In genomic region chr14:51884086-51884927, GRCh38 we compare ENCODE assay signal across 8 cellular contexts. TPM values are rescaled to one million over a fixed set of nuclear protein-coding genes. Genes with fewer than 3 reads are reported as not detected.
DNase-seq lines count a peak whose midpoint lies in the region; ATAC-seq and TF ChIP-seq lines count a peak whose summit lies in the region.

No MANE protein-coding gene starts in this region.

- TF ChIP-seq CTCF in fibroblast of villous mesenchyme (IDR thresholded peaks at IDR 0.05; ENCODE audit: insufficient read depth, low read depth, low read length), result no peak
- TF ChIP-seq CTCF in type B pancreatic cell (conservative IDR thresholded peaks at IDR 0.05), result no peak

- H3K9me3 ChIP-seq in CD8-positive, alpha-beta memory T cell (ENCODE audit: low read length), result no peaks in the 10 kb centered on the region

- peaks cover 75% of the 10 kb centered on the region for H3K4me1 ChIP-seq in CD8-positive, alpha-beta memory T cell (ENCODE audit: insufficient read depth, low read length)

- CTCF ChIA-PET in CD8-positive, alpha-beta memory T cell (lab: Charles Lee), result interaction anchor here (1.1 to 1.9 kb wide), 2 partner anchors 24 to 105 kb away, joined by 3 to 5 read pairs; partner anchors contain the start of gene GNG2

- H3K4me3 Mint-ChIP-seq in CD8-positive, alpha-beta memory T cell, result peak overlapping the region; percentile 10 to 64 (median 53)
- peak overlapping the region; percentile 15 for H3K4me3 Mint-ChIP-seq in type B pancreatic cell

- no peaks in the 10 kb centered on the region for H3K9me3 Mint-ChIP-seq in CD8-positive, alpha-beta memory T cell
- H3K9me3 Mint-ChIP-seq in type B pancreatic cell, result peaks cover 5% of the 10 kb centered on the region

- no peaks in the 10 kb centered on the region for H3K27me3 ChIP-seq in CD8-positive, alpha-beta memory T cell (ENCODE audit: insufficient read depth, low read length, poor library complexity, severe bottlenecking)

- ATAC-seq in GM21737 (IDR thresholded peaks at IDR 0.05; ENCODE audit: unreplicated experiment) (peak; percentile 67), GM21367 (IDR thresholded peaks at IDR 0.05; ENCODE audit: unreplicated experiment) (no peak)

- DNase-seq in CD8-positive, alpha-beta memory T cell, result no peak
- DNase-seq in NOMO-1 treated with DMSO at 0.1 percent for 48 hours (lab: John Stamatoyannopoulos, UW; ENCODE audit: unreplicated experiment) (peak; percentile 98), fibroblast of villous mesenchyme (ENCODE audit: low read depth) (peak; percentile 97), type B pancreatic cell (ENCODE audit: extremely low spot score, unreplicated experiment) (no peak), NCI-H345 (lab: John Stamatoyannopoulos, UW) (no peak), DMS79 (lab: John Stamatoyannopoulos, UW) (no peak)

- H3K27ac ChIP-seq in CD8-positive, alpha-beta memory T cell (ENCODE audit: low read depth, low read length), result no peak overlapping the region

- peaks cover 8 to 59% (median 14%) of the 10 kb centered on the region in 3 donors for H3K36me3 Mint-ChIP-seq in CD8-positive, alpha-beta memory T cell
- peaks cover 4% of the 10 kb centered on the region for H3K36me3 Mint-ChIP-seq in type B pancreatic cell

- H3K36me3 ChIP-seq in CD8-positive, alpha-beta memory T cell (ENCODE audit: insufficient read depth, low read length), result no peaks in the 10 kb centered on the region

- H3K4me1 Mint-ChIP-seq in CD8-positive, alpha-beta memory T cell, result peaks cover 83 to 95% (median 92%) of the 10 kb centered on the region in 3 donors
- peaks cover 32% of the 10 kb centered on the region for H3K4me1 Mint-ChIP-seq in type B pancreatic cell (ENCODE audit: unreplicated experiment)

- peak overlapping the region; percentile 64 to 89 (median 84) for H3K27ac Mint-ChIP-seq in CD8-positive, alpha-beta memory T cell
- peak overlapping the region; percentile 38 for H3K27ac Mint-ChIP-seq in type B pancreatic cell

- H3K27me3 Mint-ChIP-seq in CD8-positive, alpha-beta memory T cell, result peaks cover 0 to 1% of the 10 kb centered on the region in 2 donors
- H3K27me3 Mint-ChIP-seq in type B pancreatic cell, result no peaks in the 10 kb centered on the region

- no peak overlapping the region for H3K4me3 ChIP-seq in CD8-positive, alpha-beta memory T cell (ENCODE audit: low read length)
- H3K4me3 ChIP-seq in fibroblast of villous mesenchyme (ENCODE audit: low read depth, low read length), result peak overlapping the region; percentile 1

- POLR2A ChIA-PET in CD8-positive, alpha-beta memory T cell (lab: Charles Lee), result interaction anchor here (1.0 kb wide), 1 partner anchor 24 kb away, joined by 3 read pairs; the partner anchor contains the start of gene GNG2

RNA-seq across cellular contexts. Expression of gene GNG2, which starts 23.9 kb away (rescaled TPM):
- total RNA-seq in CD8-positive, alpha-beta memory T cell, result 100 to 1,000 TPM; 106 to 112 TPM
- polyA plus RNA-seq in CD8-positive, alpha-beta memory T cell, result 218 TPM
- total RNA-seq in fibroblast of villous mesenchyme (4.3 and 12.9 TPM in 2 replicates), type B pancreatic cell (ENCODE audit: low replicate concordance) (8.7 and 45.3 TPM in 2 replicates)

Comparison
In these comparisons a context has a peak if more than half of its experiments do, and no peak if none do; other contexts are left out.
1. DNase-seq: peak in NOMO-1 treated with DMSO at 0.1 percent for 48 hours (single experiment) and fibroblast of villous mesenchyme (single experiment); none in CD8-positive, alpha-beta memory T cell (0 of 5), type B pancreatic cell (single experiment), NCI-H345 (single experiment) and DMS79 (single experiment).